Comparison of ENCODE assay signal across 1 cellular context in genomic region chr20:46363874-46364669, GRCh38.
TF ChIP-seq lines count a peak whose summit lies in the region.

No MANE protein-coding gene starts in this region.

TF ChIP-seq in HepG2, 621 proteins besides CTCF, POLR2A, EP300 and RAD21 (continued from another document and continues in another):
- TF ChIP-seq LRRFIP1 (CRISPR knock-in tag; conservative IDR thresholded peaks at IDR 0.05) (no peak), HOXD1 (CRISPR knock-in tag; IDR thresholded peaks at IDR 0.05) (peak; percentile 81; the same call in 1 of the 2 replicates), JUN (CRISPR knock-in tag; IDR thresholded peaks at IDR 0.05) (no peak; the same call in 1 of the 2 replicates), KLF15 (CRISPR knock-in tag; IDR thresholded peaks at IDR 0.05; ENCODE audit: borderline replicate concordance) (peak; percentile 92), SKI (IDR thresholded peaks at IDR 0.05; ENCODE audit: partially characterized antibody) (no peak), GMEB1 (CRISPR knock-in tag; IDR thresholded peaks at IDR 0.05; ENCODE audit: borderline replicate concordance) (peak; percentile 79), ZNF891 (CRISPR knock-in tag; IDR thresholded peaks at IDR 0.05) (peak; percentile 99), NCOA2 (CRISPR knock-in tag; IDR thresholded peaks at IDR 0.05) (0 out of 2 replicates have a peak, but pooled peaks have one; percentile 35), KLF12 (CRISPR knock-in tag; IDR thresholded peaks at IDR 0.05; ENCODE audit: borderline replicate concordance) (peak; percentile 93; the same call in 1 of the 2 replicates), MXD3 (CRISPR knock-in tag; IDR thresholded peaks at IDR 0.05) (peak; percentile 97), THAP8 (CRISPR knock-in tag; IDR thresholded peaks at IDR 0.05; ENCODE audit: borderline replicate concordance) (no peak), ARNTL (CRISPR knock-in tag; IDR thresholded peaks at IDR 0.05) (peak; percentile 96), ZNF441 (CRISPR knock-in tag; IDR thresholded peaks at IDR 0.05; ENCODE audit: borderline replicate concordance) (peak; percentile 94), GABPA (IDR thresholded peaks at IDR 0.05; ENCODE audit: low read depth, low read length) (peak; percentile 84), GABPA (CRISPR knock-in tag; IDR thresholded peaks at IDR 0.05; ENCODE audit: low read depth) (peak; percentile 89), PLRG1 (conservative IDR thresholded peaks at IDR 0.05) (no peak), SSRP1 (CRISPR knock-in tag; IDR thresholded peaks at IDR 0.05) (no peak; the same call in 1 of the 2 replicates), PRDM15 (CRISPR knock-in tag; IDR thresholded peaks at IDR 0.05) (peak; percentile 58), THYN1 (CRISPR knock-in tag; IDR thresholded peaks at IDR 0.05; ENCODE audit: borderline replicate concordance, low read depth) (0 out of 2 replicates have a peak, but pooled peaks have one; percentile 90), ZNF562 (CRISPR knock-in tag; IDR thresholded peaks at IDR 0.05; ENCODE audit: borderline replicate concordance) (no peak; the same call in 1 of the 2 replicates), ZFP82 (CRISPR knock-in tag; IDR thresholded peaks at IDR 0.05; ENCODE audit: borderline replicate concordance) (peak; percentile 95), ZNF670 (CRISPR knock-in tag; IDR thresholded peaks at IDR 0.05; ENCODE audit: borderline replicate concordance) (peak; percentile 84; the same call in 1 of the 2 replicates), TOPORS (CRISPR knock-in tag; IDR thresholded peaks at IDR 0.05) (peak; percentile 95), MEIS1 (CRISPR knock-in tag; IDR thresholded peaks at IDR 0.05; ENCODE audit: borderline replicate concordance) (no peak), ZNF737 (CRISPR knock-in tag; IDR thresholded peaks at IDR 0.05; ENCODE audit: borderline replicate concordance) (peak; percentile 18; the same call in 1 of the 2 replicates), ATF7-NPFF (CRISPR knock-in tag; IDR thresholded peaks at IDR 0.05; ENCODE audit: low read depth) (peak; percentile 96), ERF (CRISPR knock-in tag; IDR thresholded peaks at IDR 0.05) (peak; percentile 98), CEBPZ (IDR thresholded peaks at IDR 0.05; ENCODE audit: low read length) (no peak), RCOR2 (CRISPR knock-in tag; IDR thresholded peaks at IDR 0.05) (peak; percentile 36; the same call in 1 of the 2 replicates), MNT (IDR thresholded peaks at IDR 0.05) (peak; percentile 98), NFATC3 (CRISPR knock-in tag; IDR thresholded peaks at IDR 0.05) (peak; percentile 72; the same call in 1 of the 2 replicates), YEATS4 (CRISPR knock-in tag; IDR thresholded peaks at IDR 0.05; ENCODE audit: borderline replicate concordance) (no peak; the same call in none of the 2 replicates), SATB2 (CRISPR knock-in tag; IDR thresholded peaks at IDR 0.05) (peak; percentile 85; the same call in 1 of the 2 replicates), CC2D1A (CRISPR knock-in tag; IDR thresholded peaks at IDR 0.05) (no peak), NFYB (CRISPR knock-in tag; IDR thresholded peaks at IDR 0.05) (peak; percentile 67), FOXA3 (CRISPR knock-in tag; IDR thresholded peaks at IDR 0.05) (peak; percentile 84), ZSCAN31 (CRISPR knock-in tag; IDR thresholded peaks at IDR 0.05; ENCODE audit: low read depth) (peak; percentile 90), NCOR1 (IDR thresholded peaks at IDR 0.05; ENCODE audit: borderline replicate concordance, low read length) (peak; percentile 60; the same call in 1 of the 2 replicates), ZNF496 (CRISPR knock-in tag; IDR thresholded peaks at IDR 0.05; ENCODE audit: insufficient replicate concordance) (no peak), RFXANK (CRISPR knock-in tag; IDR thresholded peaks at IDR 0.05) (peak; percentile 56; the same call in 1 of the 2 replicates), ZFP37 (CRISPR knock-in tag; IDR thresholded peaks at IDR 0.05; ENCODE audit: borderline replicate concordance) (no peak; the same call in none of the 2 replicates), TP53 (CRISPR knock-in tag; conservative IDR thresholded peaks at IDR 0.05) (peak; percentile 92; the same call in 1 of the 2 replicates), ZMYM2 (CRISPR knock-in tag; IDR thresholded peaks at IDR 0.05) (peak; percentile 75; the same call in 1 of the 2 replicates), GLI4 (CRISPR knock-in tag; IDR thresholded peaks at IDR 0.05; ENCODE audit: borderline replicate concordance) (no peak; the same call in 1 of the 2 replicates), ZBTB34 (CRISPR knock-in tag; IDR thresholded peaks at IDR 0.05) (peak; percentile 94), ELK4 (CRISPR knock-in tag; IDR thresholded peaks at IDR 0.05; ENCODE audit: borderline replicate concordance) (peak; percentile 75; the same call in 1 of the 2 replicates), ZNF382 (CRISPR knock-in tag; IDR thresholded peaks at IDR 0.05; ENCODE audit: borderline replicate concordance) (no peak)
